3 cellular contexts compared by ENCODE assay signal in genomic region chr15:50149090-50149489, GRCh38.
TF ChIP-seq lines count a peak whose summit lies in the region.

No MANE protein-coding gene starts in this region.

TF ChIP-seq in IMR-90, 13 proteins besides CTCF, POLR2A, EP300 and RAD21:
- no peak for TF ChIP-seq CEBPB (IDR thresholded peaks at IDR 0.05; ENCODE audit: low read depth, low read length)
- TF ChIP-seq RCOR1 (IDR thresholded peaks at IDR 0.05; ENCODE audit: insufficient replicate concordance, low read length): no peak
- TF ChIP-seq CHD1 (IDR thresholded peaks at IDR 0.05; ENCODE audit: low read depth, low read length): no peak

TF ChIP-seq in GM12878, 131 proteins besides CTCF, POLR2A, EP300 and RAD21:
- TF ChIP-seq, protein P1, sequence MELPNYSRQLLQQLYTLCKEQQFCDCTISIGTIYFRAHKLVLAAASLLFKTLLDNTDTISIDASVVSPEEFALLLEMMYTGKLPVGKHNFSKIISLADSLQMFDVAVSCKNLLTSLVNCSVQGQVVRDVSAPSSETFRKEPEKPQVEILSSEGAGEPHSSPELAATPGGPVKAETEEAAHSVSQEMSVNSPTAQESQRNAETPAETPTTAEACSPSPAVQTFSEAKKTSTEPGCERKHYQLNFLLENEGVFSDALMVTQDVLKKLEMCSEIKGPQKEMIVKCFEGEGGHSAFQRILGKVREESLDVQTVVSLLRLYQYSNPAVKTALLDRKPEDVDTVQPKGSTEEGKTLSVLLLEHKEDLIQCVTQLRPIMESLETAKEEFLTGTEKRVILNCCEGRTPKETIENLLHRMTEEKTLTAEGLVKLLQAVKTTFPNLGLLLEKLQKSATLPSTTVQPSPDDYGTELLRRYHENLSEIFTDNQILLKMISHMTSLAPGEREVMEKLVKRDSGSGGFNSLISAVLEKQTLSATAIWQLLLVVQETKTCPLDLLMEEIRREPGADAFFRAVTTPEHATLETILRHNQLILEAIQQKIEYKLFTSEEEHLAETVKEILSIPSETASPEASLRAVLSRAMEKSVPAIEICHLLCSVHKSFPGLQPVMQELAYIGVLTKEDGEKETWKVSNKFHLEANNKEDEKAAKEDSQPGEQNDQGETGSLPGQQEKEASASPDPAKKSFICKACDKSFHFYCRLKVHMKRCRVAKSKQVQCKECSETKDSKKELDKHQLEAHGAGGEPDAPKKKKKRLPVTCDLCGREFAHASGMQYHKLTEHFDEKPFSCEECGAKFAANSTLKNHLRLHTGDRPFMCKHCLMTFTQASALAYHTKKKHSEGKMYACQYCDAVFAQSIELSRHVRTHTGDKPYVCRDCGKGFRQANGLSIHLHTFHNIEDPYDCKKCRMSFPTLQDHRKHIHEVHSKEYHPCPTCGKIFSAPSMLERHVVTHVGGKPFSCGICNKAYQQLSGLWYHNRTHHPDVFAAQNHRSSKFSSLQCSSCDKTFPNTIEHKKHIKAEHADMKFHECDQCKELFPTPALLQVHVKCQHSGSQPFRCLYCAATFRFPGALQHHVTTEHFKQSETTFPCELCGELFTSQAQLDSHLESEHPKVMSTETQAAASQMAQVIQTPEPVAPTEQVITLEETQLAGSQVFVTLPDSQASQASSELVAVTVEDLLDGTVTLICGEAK (IDR thresholded peaks at IDR 0.05; ENCODE audit: borderline replicate concordance): no peak
- TF ChIP-seq CEBPZ (IDR thresholded peaks at IDR 0.05; ENCODE audit: low read depth, low read length) (no peak), ZNF592 (IDR thresholded peaks at IDR 0.05) (no peak), SMAD1 (IDR thresholded peaks at IDR 0.05; ENCODE audit: low read depth, partially characterized antibody) (no peak), RUNX3 (IDR thresholded peaks at IDR 0.05; ENCODE audit: low read length) (no peak)
TF ChIP-seq in GM12878: peak in this region for 0.

TF ChIP-seq in HepG2, 621 proteins besides CTCF, POLR2A, EP300 and RAD21:
- no peak for TF ChIP-seq IKZF4 (CRISPR knock-in tag; IDR thresholded peaks at IDR 0.05; ENCODE audit: borderline replicate concordance, low read depth, not compliant biosample characterization)
- no peak for TF ChIP-seq MEIS2 (CRISPR knock-in tag; IDR thresholded peaks at IDR 0.05)
- no peak for TF ChIP-seq ZNF3 (CRISPR knock-in tag; IDR thresholded peaks at IDR 0.05)
